Comparison of ENCODE assay signal across 20 cellular contexts in the genomic region with DNA sequence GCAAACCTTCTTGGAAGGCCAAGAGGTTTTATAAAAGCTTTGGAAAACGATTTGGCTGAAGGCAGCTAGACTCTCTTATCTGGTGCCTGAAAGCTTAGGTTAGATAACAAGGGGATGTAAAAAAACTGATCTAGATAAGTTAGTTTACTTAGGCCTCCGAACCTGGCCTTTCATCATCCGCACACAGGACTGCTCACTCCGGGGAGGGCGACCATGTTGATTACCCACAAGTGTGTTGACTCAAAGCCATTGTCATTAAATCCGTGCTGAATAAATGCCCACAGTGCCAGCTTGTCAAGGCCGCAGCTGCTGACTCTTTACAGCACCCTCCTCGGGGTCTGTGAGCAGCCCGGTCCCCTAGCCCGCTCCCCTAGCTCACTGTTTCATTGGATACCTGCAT.
DNase-seq lines count a peak whose midpoint lies in the region; ATAC-seq and TF ChIP-seq lines count a peak whose summit lies in the region.
"Had no signal": no experiment of that assay in that cellular context is flagged by ENCODE, and none has a peak within 500 bp of the region (broad histone marks: within the 10 kb centered on the region; RNA-seq: fewer than 3 reads in every experiment).

No MANE protein-coding gene starts in this region.

- peaks cover 20% of the 10 kb centered on the region for H3K4me1 ChIP-seq in Panc1 (ENCODE audit: control insufficient read depth, insufficient read depth, low read length)
- H3K4me1 ChIP-seq: HAP-1 had no signal

- POLR2A ChIA-PET in Panc1 (lab: Charles Lee), result no interaction called here

- no peaks in the 10 kb centered on the region for H3K27me3 ChIP-seq in Panc1 (ENCODE audit: control insufficient read depth, insufficient read depth, low read length)
- H3K27me3 ChIP-seq: Peyer's patch had no signal

- TF ChIP-seq CTCF in Panc1 (IDR thresholded peaks at IDR 0.05), result no peak
- no peak for TF ChIP-seq CTCF in endothelial cell (IDR thresholded peaks at IDR 0.05; ENCODE audit: unreplicated experiment)

- H3K27me3 Mint-ChIP-seq in endothelial cell (ENCODE audit: unreplicated experiment) (no peaks in the 10 kb centered on the region), naive B cell (no peaks in the 10 kb centered on the region)
- H3K27me3 Mint-ChIP-seq: CD4-positive, alpha-beta memory T cell had no signal

- CTCF ChIA-PET in Panc1 (lab: Charles Lee), result no interaction called here

- no peak overlapping the region for H3K27ac Mint-ChIP-seq in endothelial cell (ENCODE audit: unreplicated experiment)
- H3K27ac Mint-ChIP-seq in naive B cell, result peak overlapping the region; percentile 34 to 87 (median 57)

- no TSS peak for BruUV-seq in Panc1 (replicated peaks; lab: Mats Ljungman, UMichigan)

- intact Hi-C loops in Panc1 (cut with micrococcal nuclease; ENCODE audit: unreplicated experiment), result no loop called here

- in situ Hi-C loops in Panc1 (cut with HindIII; ENCODE audit: low pct_unique_long_range_greater_than_20kb, low sequenced_read_pairs), result no loop called here

- ATAC-seq in Panc1 (0 out of 2 replicates have a peak, but pooled peaks have one; percentile 30), naive B cell (ENCODE audit: low read depth in 2 of 2) (no peak), HG03439 (IDR thresholded peaks at IDR 0.05; ENCODE audit: unreplicated experiment) (no peak), GM21576 (IDR thresholded peaks at IDR 0.05; ENCODE audit: unreplicated experiment) (no peak), GM19023 (IDR thresholded peaks at IDR 0.05; ENCODE audit: unreplicated experiment) (no peak)

- no peaks in the 10 kb centered on the region for H3K36me3 ChIP-seq in Panc1 (ENCODE audit: control insufficient read depth, insufficient read depth, low read length)
- H3K36me3 ChIP-seq: HAP-1, Peyer's patch had no signal

- no peak for DNase-seq in Panc1 (ENCODE audit: low read depth, low spot score)
- DNase-seq in endothelial cell (ENCODE audit: low spot score), result no peak
- no peak for DNase-seq in naive B cell
- no peak for DNase-seq in NCI-H1105 treated with DMSO at 0.1 percent for 48 hours (lab: John Stamatoyannopoulos, UW)
- DNase-seq: CD4-positive, alpha-beta memory T cell; COR-L47; EL; GDM1; GM23248; NCI-H1694; NCI-H2029 treated with DMSO at 0.1 percent for 48 hours; NCI-H526 treated with DMSO at 0.1 percent for 48 hours; Peyer's patch; SHP77 treated with DMSO at 0.1 percent for 48 hours; T-helper 1 cell had no signal

- H3K9me3 Mint-ChIP-seq in endothelial cell (ENCODE audit: unreplicated experiment), result no peaks in the 10 kb centered on the region
- peaks cover 0 to 2% (median 0%) of the 10 kb centered on the region in 7 donors for H3K9me3 Mint-ChIP-seq in naive B cell
- H3K9me3 Mint-ChIP-seq: CD4-positive, alpha-beta memory T cell had no signal

- H3K4me3 Mint-ChIP-seq in endothelial cell (ENCODE audit: unreplicated experiment) (peak overlapping the region; percentile 4), naive B cell (peak overlapping the region in 2 of 8 donors; percentile 51 to 68)
- H3K4me3 Mint-ChIP-seq: CD4-positive, alpha-beta memory T cell had no signal

- H3K4me3 ChIP-seq in Panc1 (ENCODE audit: low read depth in 2 of 2, low read length in 2 of 2), result no peak overlapping the region
- H3K4me3 ChIP-seq: GM23248, HAP-1, Peyer's patch had no signal

- H3K4me1 Mint-ChIP-seq in endothelial cell (ENCODE audit: unreplicated experiment) (peaks cover 30% of the 10 kb centered on the region), naive B cell (peaks cover 45 to 66% (median 58%) of the 10 kb centered on the region in 3 donors)

- no peaks in the 10 kb centered on the region for H3K9me3 ChIP-seq in Panc1 (ENCODE audit: control insufficient read depth, insufficient read depth, low read depth, low read length)
- H3K9me3 ChIP-seq: HAP-1, Peyer's patch had no signal

- H3K27ac ChIP-seq in Panc1 (ENCODE audit: low read length), result peak overlapping the region; percentile 41; the same call in 1 of the 2 replicates
- H3K27ac ChIP-seq: GM23248, HL-60, Peyer's patch had no signal

- H3K36me3 Mint-ChIP-seq in endothelial cell (ENCODE audit: low read depth, unreplicated experiment) (peaks cover 10% of the 10 kb centered on the region), naive B cell (peaks cover 0 to 8% of the 10 kb centered on the region in 2 donors)
